17 cellular contexts compared by ENCODE assay signal in genomic region chrX:148784859-148785655, GRCh38.
DNase-seq lines count a peak whose midpoint lies in the region; ATAC-seq and TF ChIP-seq lines count a peak whose summit lies in the region.
"Had no signal": no experiment of that assay in that cellular context is flagged by ENCODE, and none has a peak within 500 bp of the region (broad histone marks: within the 10 kb centered on the region; RNA-seq: fewer than 3 reads in every experiment).

No MANE protein-coding gene starts in this region.

- H3K27me3 ChIP-seq in neural progenitor cell = no peaks in the 10 kb centered on the region
- H3K27me3 ChIP-seq: esophagus muscularis mucosa, tibial nerve had no signal

- no peaks in the 10 kb centered on the region for H3K27me3 Mint-ChIP-seq in neural progenitor cell (ENCODE audit: insufficient read depth, low read depth)
- H3K27me3 Mint-ChIP-seq: activated CD4-positive, alpha-beta T cell treated with anti-CD3 and anti-CD28 coated beads, Interleukin-2, amount 10 ng/mL, durations not matched to agents 7 days and 5 days; naive thymus-derived CD4-positive, alpha-beta T cell had no signal

- H3K36me3 Mint-ChIP-seq in neural progenitor cell = no peaks in the 10 kb centered on the region
- H3K36me3 Mint-ChIP-seq: naive thymus-derived CD4-positive, alpha-beta T cell had no signal

- H3K27ac ChIP-seq in neural progenitor cell = no peak overlapping the region
- H3K27ac ChIP-seq: 22Rv1, esophagus muscularis mucosa, tibial nerve had no signal

- H3K4me3 ChIP-seq in neural progenitor cell = no peak overlapping the region
- H3K4me3 ChIP-seq: esophagus muscularis mucosa, tibial nerve had no signal

- peaks cover 31% of the 10 kb centered on the region for H3K4me1 ChIP-seq in neural progenitor cell
- H3K4me1 ChIP-seq: esophagus muscularis mucosa, tibial nerve had no signal

- no peak for TF ChIP-seq CTCF in neural progenitor cell (IDR thresholded peaks at IDR 0.05)

- no peaks in the 10 kb centered on the region for H3K36me3 ChIP-seq in neural progenitor cell
- H3K36me3 ChIP-seq: esophagus muscularis mucosa, tibial nerve had no signal

- peak overlapping the region; percentile 38 for H3K4me2 ChIP-seq in neural progenitor cell

- ATAC-seq in HG03439 (IDR thresholded peaks at IDR 0.05; ENCODE audit: unreplicated experiment) = peak; percentile 98
- ATAC-seq in HG02870 (IDR thresholded peaks at IDR 0.05; ENCODE audit: unreplicated experiment) = no peak
- ATAC-seq: left lobe of liver; naive thymus-derived CD4-positive, alpha-beta T cell had no signal

- H3K27ac Mint-ChIP-seq in neural progenitor cell = no peak overlapping the region
- H3K27ac Mint-ChIP-seq: activated CD4-positive, alpha-beta T cell treated with anti-CD3 and anti-CD28 coated beads, Interleukin-2, amount 10 ng/mL, durations not matched to agents 7 days and 5 days; activated T-cell treated with anti-CD3 and anti-CD28 coated beads, Interleukin-2, amount 50 U/mL, for 24 hours; naive thymus-derived CD4-positive, alpha-beta T cell had no signal

- H3K9me3 ChIP-seq in neural progenitor cell (ENCODE audit: low read depth) = peaks cover 3% of the 10 kb centered on the region
- H3K9me3 ChIP-seq: esophagus muscularis mucosa, tibial nerve had no signal

- H3K9ac ChIP-seq in neural progenitor cell = no peak overlapping the region

- peaks cover 10% of the 10 kb centered on the region for H3F3A ChIP-seq in neural progenitor cell (ENCODE audit: low read depth)

- H2AFZ ChIP-seq in neural progenitor cell (replicated peaks) = no peak overlapping the region

- H3K4me3 Mint-ChIP-seq in neural progenitor cell = no peak overlapping the region
- H3K4me3 Mint-ChIP-seq: activated CD4-positive, alpha-beta T cell treated with anti-CD3 and anti-CD28 coated beads, Interleukin-2, amount 10 ng/mL, durations not matched to agents 7 days and 5 days; activated T-cell treated with anti-CD3 and anti-CD28 coated beads, Interleukin-2, amount 50 U/mL, for 24 hours; naive thymus-derived CD4-positive, alpha-beta T cell had no signal

- H4K20me1 ChIP-seq in neural progenitor cell (ENCODE audit: low read depth) = no peaks in the 10 kb centered on the region

- no peaks in the 10 kb centered on the region for H3K79me2 ChIP-seq in neural progenitor cell (ENCODE audit: low read depth)

- peaks cover 7% of the 10 kb centered on the region for H3K4me1 Mint-ChIP-seq in neural progenitor cell
- H3K4me1 Mint-ChIP-seq: activated CD4-positive, alpha-beta T cell treated with anti-CD3 and anti-CD28 coated beads, Interleukin-2, amount 10 ng/mL, durations not matched to agents 7 days and 5 days; naive thymus-derived CD4-positive, alpha-beta T cell had no signal

- peak; percentile 9 for DNase-seq in DMS153 treated with DMSO at 0.1 percent for 48 hours (lab: John Stamatoyannopoulos, UW; ENCODE audit: unreplicated experiment)
- DNase-seq in DMS153 (lab: John Stamatoyannopoulos, UW) = no peak
- DNase-seq in RPMI8226 = peak; percentile 3
- DNase-seq in neural progenitor cell (ENCODE audit: low spot score) = peak; percentile 21
- DNase-seq in SIG-M5 treated with dmso at 0.1 percent for 504 hours (lab: John Stamatoyannopoulos, UW; ENCODE audit: unreplicated experiment) = no peak
- no peak for DNase-seq in NCI-H2196 (lab: John Stamatoyannopoulos, UW; ENCODE audit: unreplicated experiment)
- DNase-seq: activated CD4-positive, alpha-beta T cell treated with anti-CD3 and anti-CD28 coated beads, Interleukin-2, amount 10 ng/mL, durations not matched to agents 7 days and 5 days; activated T-cell treated with anti-CD3 and anti-CD28 coated beads, Interleukin-2, amount 50 U/mL, for 24 hours; hippocampal formation; naive thymus-derived CD4-positive, alpha-beta T cell; NCI-H2081 treated with DMSO at 0.1 percent for 48 hours had no signal

- H3K9me3 Mint-ChIP-seq in neural progenitor cell = peaks cover 4% of the 10 kb centered on the region
- H3K9me3 Mint-ChIP-seq: activated CD4-positive, alpha-beta T cell treated with anti-CD3 and anti-CD28 coated beads, Interleukin-2, amount 10 ng/mL, durations not matched to agents 7 days and 5 days; activated T-cell treated with anti-CD3 and anti-CD28 coated beads, Interleukin-2, amount 50 U/mL, for 24 hours had no signal

Comparison
In these comparisons a context has a peak if more than half of its experiments do, and no peak if none do; other contexts are left out.
1. DNase-seq: peak in DMS153 treated with DMSO at 0.1 percent for 48 hours (single experiment), RPMI8226 (single experiment) and neural progenitor cell (single experiment); none in DMS153 (single experiment), SIG-M5 treated with dmso at 0.1 percent for 504 hours (single experiment) and NCI-H2196 (single experiment).